In the genomic region with DNA sequence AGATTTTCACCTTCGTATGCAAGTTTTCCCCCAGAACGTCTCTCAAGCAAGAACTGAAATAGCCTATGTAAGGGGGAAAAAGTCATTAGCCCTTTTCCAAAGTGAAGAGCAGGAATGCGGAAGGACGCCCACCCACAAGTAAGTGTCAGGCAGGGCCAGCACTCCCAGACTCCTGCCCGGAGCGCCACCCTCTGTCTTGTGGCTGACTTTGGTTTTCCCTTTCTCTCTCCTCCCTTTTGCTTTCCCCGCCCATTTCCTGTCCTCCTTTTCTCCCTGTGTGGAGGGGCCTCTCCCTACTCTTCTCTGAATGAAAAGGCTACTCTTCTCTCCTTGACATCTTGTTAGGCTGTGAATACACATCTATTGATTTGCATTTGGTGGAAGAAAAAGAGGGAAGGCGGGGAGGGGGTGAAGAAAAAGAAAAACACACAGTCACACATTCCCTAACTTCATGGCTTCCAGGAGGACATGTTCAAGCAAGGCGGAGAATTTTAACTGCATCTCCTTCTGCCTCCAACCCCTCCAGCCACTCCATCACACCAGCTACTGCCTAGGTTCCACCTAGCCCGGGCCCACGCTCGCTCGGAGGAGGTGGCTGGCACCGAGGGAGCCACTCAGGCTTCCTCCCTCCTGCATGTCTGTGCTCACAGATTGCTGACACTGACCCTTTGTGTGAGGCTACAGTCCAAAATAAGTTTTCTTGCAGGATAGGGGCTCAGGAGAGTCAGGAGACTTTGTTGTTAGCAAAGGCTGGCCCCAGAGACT, we compare ENCODE assay signal across 24 cellular contexts. TPM values are rescaled to one million over a fixed set of nuclear protein-coding genes. Genes with fewer than 3 reads are reported as not detected.
DNase-seq lines count a peak whose midpoint lies in the region; ATAC-seq, FAIRE-seq and TF ChIP-seq lines count a peak whose summit lies in the region.
"Had no signal": no experiment of that assay in that cellular context is flagged by ENCODE, and none has a peak within 500 bp of the region (broad histone marks: within the 10 kb centered on the region; RNA-seq: fewer than 3 reads in every experiment).

No MANE protein-coding gene starts in this region.

- no peak for ATAC-seq in naive thymus-derived CD8-positive, alpha-beta T cell
- ATAC-seq in GM21423 (IDR thresholded peaks at IDR 0.05; ENCODE audit: unreplicated experiment) = no peak
- ATAC-seq in GM18519 (IDR thresholded peaks at IDR 0.05; ENCODE audit: low FRiP score, unreplicated experiment) = no peak
- ATAC-seq: K562, lower lobe of right lung, right lobe of liver had no signal

- H2AFZ ChIP-seq in H9 (ENCODE audit: low read length) (no peak overlapping the region), H1 (ENCODE audit: low read length) (peak overlapping the region; percentile 10; the same call in 1 of the 2 replicates), trophoblast cell (ENCODE audit: insufficient read depth, low read length, poor library complexity) (no peak overlapping the region)

- H3K27me3 ChIP-seq in H9 (ENCODE audit: insufficient read depth, low read length) (no peaks in the 10 kb centered on the region), H1 (replicated peaks in 1 of 4; ENCODE audit: control insufficient read depth in 3 of 4, extremely low read depth in 1 of 4, insufficient read depth in 3 of 4, low read length in 3 of 4) (no peaks in the 10 kb centered on the region), trophoblast cell (ENCODE audit: insufficient read depth, low read length) (no peaks in the 10 kb centered on the region)
- H3K27me3 ChIP-seq: MG63, right lobe of liver had no signal

- CTCF ChIA-PET in H1 (lab: Charles Lee; ENCODE audit: partially characterized antibody) = interaction anchor here (0.6 to 2.7 kb wide), 9 partner anchors 10 to 553 kb away, joined by 3 to 10 read pairs (median 4); no protein-coding TSS in a partner anchor

- H3K27me3 Mint-ChIP-seq in H9 (ENCODE audit: low read depth) = peaks cover 1% of the 10 kb centered on the region
- H3K27me3 Mint-ChIP-seq in naive thymus-derived CD8-positive, alpha-beta T cell = peaks cover 0 to 3% (median 0%) of the 10 kb centered on the region in 5 donors
- H3K27me3 Mint-ChIP-seq: activated B cell treated with CpG ODN at 0.5 μM for 24 hours; activated naive CD8-positive, alpha-beta T cell treated with anti-CD3 and anti-CD28 coated beads, Interleukin-2, amount 10 ng/mL, durations not matched to agents 7 days and 5 days had no signal

- H3K18ac ChIP-seq in H9 (ENCODE audit: insufficient read length, low read depth, low read length) (peak overlapping the region; percentile 90), H1 (ENCODE audit: extremely low read depth, low read length) (peak overlapping the region; percentile 79; the same call in 1 of the 2 replicates), trophoblast cell (ENCODE audit: low read length) (no peak overlapping the region)

- no peak for TF ChIP-seq EP300 in H1 (IDR thresholded peaks at IDR 0.05; ENCODE audit: borderline replicate concordance in 1 of 2, low read depth in 2 of 2, low read length in 2 of 2)

- H3K4me1 ChIP-seq in H9 (ENCODE audit: insufficient read depth, low read length) (peaks cover 20% of the 10 kb centered on the region), H1 (replicated peaks in 1 of 4; ENCODE audit: control insufficient read depth in 3 of 4, insufficient read depth in 4 of 4, low read length in 3 of 4) (peaks cover 7 to 20% (median 17%) of the 10 kb centered on the region in 4 experiments), trophoblast cell (ENCODE audit: control insufficient read depth in 1 of 2, insufficient read depth in 2 of 2, low read length in 2 of 2) (peaks cover 3 to 4% of the 10 kb centered on the region in 2 experiments)
- H3K4me1 ChIP-seq: HAP-1, lower lobe of right lung, right lobe of liver had no signal

- no CpG with 5 or more reads among the region's 14 CpGs for WGBS in H9 (ENCODE audit: extremely low coverage, insufficient read length, low lambda C conversion rate)
- 13% methylated on average over 13 of the region's 14 CpGs; no CpG with 5 or more reads in 1 of the 2 experiments for WGBS in H1 (ENCODE audit: extremely low coverage in 1 of 2, insufficient coverage in 1 of 2, insufficient read length in 1 of 2, insufficient replicate concordance in 2 of 2, low coverage in 1 of 2, low lambda C conversion rate in 2 of 2, missing lambda C conversion rate in 1 of 2), 2 experiments
- no CpG with 5 or more reads among the region's 14 CpGs for WGBS in trophoblast cell (ENCODE audit: extremely low coverage, insufficient coverage, insufficient read length)

- no peak for TF ChIP-seq POLR2A in H1 (IDR thresholded peaks at IDR 0.05; ENCODE audit: control extremely low read depth in 1 of 2, low read depth in 2 of 2, low read length in 2 of 2)

- peak; percentile 94 for DNase-seq in H9
- DNase-seq in H1 (ENCODE audit: low read depth in 1 of 2, low spot score in 2 of 2) = peak; percentile 57 to 78
- DNase-seq in iPS-NIHi11 (ENCODE audit: low spot score) = peak; percentile 81
- no peak for DNase-seq in trophoblast cell
- DNase-seq in naive thymus-derived CD8-positive, alpha-beta T cell = no peak
- no peak for DNase-seq in NCI-H187 treated with DMSO at 0.1 percent for 48 hours (lab: John Stamatoyannopoulos, UW)
- DNase-seq: activated B cell treated with CpG ODN at 0.5 μM for 24 hours; activated CD4-positive, alpha-beta T cell treated with anti-CD3 and anti-CD28 coated beads, Interleukin-2, amount 50 U/mL, for 4 hours; activated CD8-positive, alpha-beta memory T cell treated with anti-CD3 and anti-CD28 coated beads, Interleukin-2, amount 50 U/mL, for 48 hours; activated effector memory CD4-positive, alpha-beta T cell treated with Interleukin-2 at 50 U/mL for 16 hours; activated naive CD8-positive, alpha-beta T cell treated with anti-CD3 and anti-CD28 coated beads, Interleukin-2, amount 10 ng/mL, durations not matched to agents 7 days and 5 days; effector CD8-positive, alpha-beta T cell; lower lobe of right lung; MG63; NCI-H1436 treated with DMSO at 0.1 percent for 48 hours; NCI-H2171 treated with DMSO at 0.1 percent for 48 hours; right lobe of liver; T-helper 9 cell had no signal

- H3K56ac ChIP-seq in H9 (ENCODE audit: insufficient read length, low read depth, low read length) (no peak overlapping the region), H1 (replicated peaks; ENCODE audit: insufficient read length, low read depth, low read length) (no peak overlapping the region)

- H2BK120ac ChIP-seq in H9 (ENCODE audit: low read depth, low read length, poor library complexity, severe bottlenecking) (peak overlapping the region; percentile 40), H1 (replicated peaks; ENCODE audit: low read depth, low read length) (peak overlapping the region; percentile 25), trophoblast cell (ENCODE audit: insufficient read depth, low read length, poor library complexity) (peak overlapping the region; percentile 36)

- H3K23ac ChIP-seq in H9 (ENCODE audit: insufficient read length, low read depth, low read length) = no peak overlapping the region
- no peak overlapping the region for H3K23ac ChIP-seq in H1 (ENCODE audit: insufficient read length)
- no peak overlapping the region for H3K23ac ChIP-seq in trophoblast cell (ENCODE audit: low read length)

- H2BK5ac ChIP-seq in H9 (ENCODE audit: insufficient read length, low read length) = no peak overlapping the region
- peak overlapping the region; percentile 80; the same call in 1 of the 2 replicates for H2BK5ac ChIP-seq in H1 (ENCODE audit: low read depth, low read length)
- H2BK5ac ChIP-seq in trophoblast cell (ENCODE audit: low read depth, low read length, poor library complexity) = no peak overlapping the region

- TF ChIP-seq CTCF in H9 (conservative IDR thresholded peaks at IDR 0.05) (peak; percentile 64), H1 (IDR thresholded peaks at IDR 0.05; ENCODE audit: control extremely low read depth in 1 of 3, insufficient read depth in 1 of 3, low read depth in 1 of 3, low read length in 3 of 3) (peak; percentile 42 to 59 (median 57); a peak in 3 of 4 replicates)

- H3K4ac ChIP-seq in H9 (ENCODE audit: low read depth, low read length) (no peak overlapping the region), H1 (replicated peaks; ENCODE audit: insufficient read length, low read depth, low read length) (peak overlapping the region; percentile 61), trophoblast cell (ENCODE audit: low read depth, low read length) (no peak overlapping the region)

- peaks cover 3 to 4% of the 10 kb centered on the region in 2 experiments; a peak in 4 of 5 replicates for H3K9me3 Mint-ChIP-seq in H9
- H3K9me3 Mint-ChIP-seq in naive thymus-derived CD8-positive, alpha-beta T cell = peaks cover 0 to 18% (median 3%) of the 10 kb centered on the region in 9 donors
- H3K9me3 Mint-ChIP-seq: activated naive CD8-positive, alpha-beta T cell treated with anti-CD3 and anti-CD28 coated beads, Interleukin-2, amount 10 ng/mL, durations not matched to agents 7 days and 5 days had no signal

- H2BK20ac ChIP-seq in H9 (ENCODE audit: low read depth, low read length, poor library complexity, severe bottlenecking) = no peak overlapping the region
- H2BK20ac ChIP-seq in H1 (ENCODE audit: low read length) = peak overlapping the region; percentile 93; the same call in 1 of the 2 replicates

- peaks cover 39 to 58% of the 10 kb centered on the region in 2 experiments for H3K4me1 Mint-ChIP-seq in H9
- peaks cover 0 to 3% (median 0%) of the 10 kb centered on the region in 4 donors for H3K4me1 Mint-ChIP-seq in naive thymus-derived CD8-positive, alpha-beta T cell
- H3K4me1 Mint-ChIP-seq: activated B cell treated with CpG ODN at 0.5 μM for 24 hours had no signal

- peak overlapping the region; percentile 39 for H4K12ac ChIP-seq in trophoblast cell (ENCODE audit: low read depth, low read length)

- H3K14ac ChIP-seq in H9 (ENCODE audit: insufficient read depth, low read length) (peak overlapping the region; percentile 77), H1 (ENCODE audit: insufficient read length) (no peak overlapping the region), trophoblast cell (ENCODE audit: low read length) (peak overlapping the region; percentile 35)

- H2BK15ac ChIP-seq in H9 (ENCODE audit: low read depth, low read length) (no peak overlapping the region), H1 (ENCODE audit: low read length) (no peak overlapping the region)

- peak; percentile 92 for FAIRE-seq in H1 (lab: Jason Lieb, UNC)
- FAIRE-seq: K562, keratinocyte had no signal

- H4K5ac ChIP-seq in H9 (ENCODE audit: insufficient read length, low read depth, low read length) (no peak overlapping the region), H1 (ENCODE audit: insufficient read length, low read depth, low read length) (peak overlapping the region; percentile 8)

- H2AK5ac ChIP-seq in H9 (ENCODE audit: insufficient read length, low read length) (no peak overlapping the region), H1 (ENCODE audit: low read depth, low read length) (no peak overlapping the region), trophoblast cell (ENCODE audit: low read length) (peak overlapping the region; percentile 80)

- no peak overlapping the region for H4K91ac ChIP-seq in H9 (ENCODE audit: insufficient read length, low read depth, low read length)
- peak overlapping the region; percentile 90 for H4K91ac ChIP-seq in H1 (replicated peaks; ENCODE audit: insufficient read length, low read length)
- peak overlapping the region; percentile 63 for H4K91ac ChIP-seq in trophoblast cell (ENCODE audit: low read depth, low read length)

- H3T11ph ChIP-seq in H9 (ENCODE audit: low read length) = no peak overlapping the region

- H3K9me3 ChIP-seq in H9 (ENCODE audit: control insufficient read depth, low read depth, low read length) (no peaks in the 10 kb centered on the region), H1 (ENCODE audit: insufficient read depth in 2 of 2, low read depth in 1 of 2, low read length in 1 of 2) (no peaks in the 10 kb centered on the region), trophoblast cell (ENCODE audit: insufficient read depth, low read depth, low read length) (no peaks in the 10 kb centered on the region)
- H3K9me3 ChIP-seq: HAP-1, lower lobe of right lung, MG63, right lobe of liver had no signal

- H3K4me2 ChIP-seq in H9 (ENCODE audit: insufficient read depth, insufficient read length, low read length) = peak overlapping the region; percentile 27
- H3K4me2 ChIP-seq in H1 (ENCODE audit: insufficient read depth in 1 of 2, low read depth in 2 of 2, low read length in 2 of 2) = peak overlapping the region; percentile 49 to 57
- H3K4me2 ChIP-seq in trophoblast cell (ENCODE audit: low read length) = no peak overlapping the region

- peak overlapping the region; percentile 17 to 59; a peak in 4 of 5 replicates for H3K4me3 Mint-ChIP-seq in H9
- no peak overlapping the region for H3K4me3 Mint-ChIP-seq in naive thymus-derived CD8-positive, alpha-beta T cell
- H3K4me3 Mint-ChIP-seq: activated B cell treated with CpG ODN at 0.5 μM for 24 hours; activated naive CD8-positive, alpha-beta T cell treated with anti-CD3 and anti-CD28 coated beads, Interleukin-2, amount 10 ng/mL, durations not matched to agents 7 days and 5 days had no signal

- H4K20me1 ChIP-seq in H9 (ENCODE audit: control insufficient read depth, insufficient read depth, insufficient read length) = no peaks in the 10 kb centered on the region
- no peaks in the 10 kb centered on the region for H4K20me1 ChIP-seq in H1 (replicated peaks in 1 of 2; ENCODE audit: control insufficient read depth in 1 of 2, insufficient read depth in 2 of 2, low read length in 2 of 2)

- H3K27ac Mint-ChIP-seq in H9 = peak overlapping the region; percentile 78 to 94 (median 83)
- no peak overlapping the region for H3K27ac Mint-ChIP-seq in naive thymus-derived CD8-positive, alpha-beta T cell
- H3K27ac Mint-ChIP-seq: activated B cell treated with CpG ODN at 0.5 μM for 24 hours; activated naive CD8-positive, alpha-beta T cell treated with anti-CD3 and anti-CD28 coated beads, Interleukin-2, amount 10 ng/mL, durations not matched to agents 7 days and 5 days had no signal

- H3K36me3 ChIP-seq in H1 (ENCODE audit: control insufficient read depth in 2 of 4, insufficient read depth in 4 of 4, low read length in 3 of 4) = no peaks in the 10 kb centered on the region
- H3K36me3 ChIP-seq in trophoblast cell (ENCODE audit: control insufficient read depth in 1 of 2, insufficient read depth in 2 of 2, low read length in 2 of 2) = no peaks in the 10 kb centered on the region
- H3K36me3 ChIP-seq: HAP-1, lower lobe of right lung, MG63, right lobe of liver had no signal

- POLR2A ChIA-PET in H1 (lab: Charles Lee; ENCODE audit: partially characterized antibody) = interaction anchor here (1.0 to 2.2 kb wide), 2 partner anchors 10 to 31 kb away, joined by 3 to 7 read pairs; partner anchors contain the start of gene OPCML
- POLR2A ChIA-PET in naive thymus-derived CD8-positive, alpha-beta T cell (lab: Charles Lee) = no interaction called here

- H3K79me2 ChIP-seq in H9 (ENCODE audit: insufficient read depth, low read length) = no peaks in the 10 kb centered on the region
- no peaks in the 10 kb centered on the region for H3K79me2 ChIP-seq in H1 (ENCODE audit: control insufficient read depth in 1 of 2, insufficient read depth in 2 of 2, low read length in 2 of 2)
- no peaks in the 10 kb centered on the region for H3K79me2 ChIP-seq in trophoblast cell (ENCODE audit: control insufficient read depth, insufficient read depth, low read length, poor library complexity)

- H2BK12ac ChIP-seq in H9 (ENCODE audit: insufficient read length, low read depth, low read length) (no peak overlapping the region), H1 (ENCODE audit: low read depth, low read length) (peak overlapping the region; percentile 61; the same call in 1 of the 2 replicates), trophoblast cell (ENCODE audit: low read length) (no peak overlapping the region)

- H4K8ac ChIP-seq in H9 (replicated peaks; ENCODE audit: insufficient read length, low read depth, low read length) (no peak overlapping the region), H1 (ENCODE audit: extremely low read depth, insufficient read depth, low read length) (no peak overlapping the region), trophoblast cell (ENCODE audit: low read depth, low read length) (peak overlapping the region; percentile 68)

- H3K9ac ChIP-seq in H9 (ENCODE audit: extremely low read depth, insufficient read length, low read length) (no peak overlapping the region), H1 (replicated peaks in 1 of 4; ENCODE audit: extremely low read depth in 1 of 4, low read depth in 3 of 4, low read length in 3 of 4) (no peak overlapping the region; a peak in 1 of 7 replicates), trophoblast cell (ENCODE audit: low read length) (no peak overlapping the region)

- H3K36me3 Mint-ChIP-seq in H9 (ENCODE audit: insufficient read depth in 1 of 3, low read depth in 3 of 3) = peaks cover 2 to 7% (median 3%) of the 10 kb centered on the region in 3 experiments; a peak in 3 of 7 replicates
- no peaks in the 10 kb centered on the region for H3K36me3 Mint-ChIP-seq in naive thymus-derived CD8-positive, alpha-beta T cell
- H3K36me3 Mint-ChIP-seq: activated naive CD8-positive, alpha-beta T cell treated with anti-CD3 and anti-CD28 coated beads, Interleukin-2, amount 10 ng/mL, durations not matched to agents 7 days and 5 days had no signal

- peak overlapping the region in 1 of 4 experiments; percentile 8; a peak in 1 of 8 replicates for H3K4me3 ChIP-seq in H1 (ENCODE audit: extremely low read depth in 1 of 4, insufficient read depth in 2 of 4, low read depth in 3 of 4, low read length in 4 of 4)
- no peak overlapping the region for H3K4me3 ChIP-seq in trophoblast cell (ENCODE audit: low read depth, low read length)
- H3K4me3 ChIP-seq: HAP-1, K562, lower lobe of right lung, MG63, right lobe of liver had no signal

- peak; percentile 62 for TF ChIP-seq RAD21 in H1 (IDR thresholded peaks at IDR 0.05 in 1 of 2, conservative IDR thresholded peaks at IDR 0.05 in 1 of 2; ENCODE audit: low read depth in 2 of 2, low read length in 2 of 2)

- H3K79me1 ChIP-seq in H9 (ENCODE audit: insufficient read depth, low read depth, low read length, poor library complexity, severe bottlenecking) (no peaks in the 10 kb centered on the region), H1 (ENCODE audit: low read depth, low read length) (no peaks in the 10 kb centered on the region), trophoblast cell (ENCODE audit: low read length) (no peaks in the 10 kb centered on the region)

- no peaks in the 10 kb centered on the region for H3K23me2 ChIP-seq in H9 (ENCODE audit: insufficient read length, low read depth, low read length, poor library complexity, severe bottlenecking)
- peaks cover 3% of the 10 kb centered on the region; the same call in 1 of the 2 replicates for H3K23me2 ChIP-seq in H1 (ENCODE audit: low read depth, low read length)

- H3K27ac ChIP-seq in H9 (ENCODE audit: insufficient read length, low read depth, low read length) (peak overlapping the region; percentile 43), H1 (ENCODE audit: low read depth, low read length) (peak overlapping the region; percentile 41; the same call in 1 of the 2 replicates), trophoblast cell (ENCODE audit: low read depth, low read length) (no peak overlapping the region)
- H3K27ac ChIP-seq: C4-2B, lower lobe of right lung, right lobe of liver had no signal

RNA-seq across cellular contexts. Expression of gene OPCML, which starts 9.2 kb away (rescaled TPM):
- 0.46 and 0.94 TPM in 2 replicates for total RNA-seq in H9 (2021)
- 2.1 and 2.3 TPM in 2 replicates for total RNA-seq in H1 (2021; fragmentation: NEBNext Ultra II Directional; extraction: Animal tissue kit (Norgen Biotek cat#: 25700))
- polyA plus RNA-seq in H1 (2011; rRNA removed) = 3.1 and 7.3 TPM in 2 replicates
- polyA plus RNA-seq in H1 (2011; cell fraction: cytosol; rRNA removed) = 1.9 TPM
- polyA plus RNA-seq in H1 (2011; cell fraction: nucleus; rRNA removed) = 5.7 TPM
- 0.60 to 1.3 TPM (median 0.80 TPM) in 4 replicates for polyA plus RNA-seq in H1 (2012, experiment 1 of 2)
- 0.28 TPM for polyA plus RNA-seq in H1 (2012, experiment 2 of 2)
- polyA plus RNA-seq in H1 (2013, experiment 1 of 2) = 1.1 TPM
- polyA plus RNA-seq in H1 (2013, experiment 2 of 2) = 1.1 TPM
- 7.1 and 13.5 TPM in 2 replicates for polyA minus RNA-seq in H1 (2011; rRNA and poly(A)+ RNA removed)
- polyA minus RNA-seq in H1 (2011; cell fraction: cytosol; rRNA and poly(A)+ RNA removed) = 5.0 TPM
- 15.1 TPM for polyA minus RNA-seq in H1 (2011; cell fraction: nucleus; rRNA and poly(A)+ RNA removed)
- polyA plus RNA-seq in trophoblast cell (2013) = 0.01 and 0.03 TPM in 2 replicates
- total RNA-seq in naive thymus-derived CD8-positive, alpha-beta T cell = not detected
- polyA plus RNA-seq in naive thymus-derived CD8-positive, alpha-beta T cell = not detected
- total RNA-seq: activated B cell treated with CpG ODN at 0.5 μM for 24 hours; activated naive CD8-positive, alpha-beta T cell treated with anti-CD3 and anti-CD28 coated beads, Interleukin-2, amount 10 ng/mL, durations not matched to agents 7 days and 5 days; K562 had no signal
- polyA plus RNA-seq: K562 had no signal

Comparison
In these comparisons a context has a peak if more than half of its experiments do, and no peak if none do; other contexts are left out.
1. DNase-seq: peak in H9 (single experiment), H1 (2 of 2) and iPS-NIHi11 (single experiment); none in trophoblast cell (0 of 2), naive thymus-derived CD8-positive, alpha-beta T cell (0 of 10) and NCI-H187 treated with DMSO at 0.1 percent for 48 hours (single experiment).
2. H3K27ac Mint-ChIP-seq: peak in H9 (3 of 3); none in naive thymus-derived CD8-positive, alpha-beta T cell (0 of 10).
3. H3K4me3 Mint-ChIP-seq: peak in H9 (2 of 2); none in naive thymus-derived CD8-positive, alpha-beta T cell (0 of 10).
4. Peak in every context shown above with its lines, with median percentiles within 50 percentile points of each other: H2BK120ac ChIP-seq.